8 cellular contexts compared by ENCODE assay signal in the genomic region with DNA sequence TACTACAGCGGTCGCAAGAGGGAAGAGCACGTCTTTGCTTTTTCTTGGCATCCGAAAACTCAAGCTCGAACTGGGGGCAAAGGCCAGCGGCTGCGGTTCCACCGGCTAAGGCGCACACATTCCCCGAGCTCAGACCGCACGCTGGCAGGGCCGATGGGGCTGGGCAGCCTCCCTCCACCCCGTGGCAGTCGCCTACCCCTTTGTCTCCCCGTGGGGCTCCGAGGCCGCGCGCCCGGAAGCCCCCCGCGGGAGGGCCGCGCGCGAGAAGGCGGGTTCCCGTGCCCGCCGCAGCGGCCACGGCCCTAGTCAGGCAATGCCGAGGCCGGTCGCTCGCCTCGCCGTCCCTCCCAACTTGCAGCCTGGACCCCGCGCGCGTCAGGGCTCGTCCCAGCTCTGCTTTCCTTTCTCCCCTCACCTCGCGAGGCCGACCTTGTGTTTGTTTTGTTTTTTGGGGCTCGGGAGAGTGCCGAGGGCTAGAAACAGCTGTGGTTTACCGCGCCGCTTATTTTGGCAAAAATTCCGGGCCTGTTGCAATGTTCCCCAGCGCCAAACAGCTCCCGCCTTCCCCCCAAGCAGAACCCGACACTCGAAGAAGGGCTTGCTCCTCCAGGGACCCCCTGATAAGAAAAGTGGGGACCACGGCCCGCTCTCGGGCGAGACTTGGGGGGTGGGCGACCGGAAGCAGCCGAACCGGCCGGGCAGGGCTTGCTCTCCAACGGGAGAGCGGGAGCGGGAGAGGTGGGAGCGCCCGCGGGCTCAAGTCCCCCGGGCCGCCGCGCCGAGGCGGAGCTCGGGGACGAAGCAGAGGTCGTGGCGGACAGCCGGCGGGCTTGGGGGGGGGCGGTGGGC. TPM values are rescaled to one million over a fixed set of nuclear protein-coding genes. Genes with fewer than 3 reads are reported as not detected.
DNase-seq lines count a peak whose midpoint lies in the region; ATAC-seq and TF ChIP-seq lines count a peak whose summit lies in the region.

No MANE protein-coding gene starts in this region.

- no peak for TF ChIP-seq CTCF in GM10266 (IDR thresholded peaks at IDR 0.05; ENCODE audit: control insufficient read depth, insufficient read depth, low read depth, missing control alignments)
- no peak for TF ChIP-seq CTCF in lower lobe of right lung (IDR thresholded peaks at IDR 0.05)

- peak overlapping the region; percentile 85 for H3K4me3 Mint-ChIP-seq in activated CD4-positive, alpha-beta memory T cell treated with anti-CD3 and anti-CD28 coated beads for 36 hours

- peaks cover 22% of the 10 kb centered on the region for H3K4me1 ChIP-seq in lower lobe of right lung

- H3K27ac ChIP-seq in lower lobe of right lung = peak overlapping the region; percentile 100

- H3K27ac Mint-ChIP-seq in activated CD4-positive, alpha-beta memory T cell treated with anti-CD3 and anti-CD28 coated beads for 36 hours = peak overlapping the region; percentile 97

- intact Hi-C loops in activated CD4-positive, alpha-beta memory T cell treated with anti-CD3 and anti-CD28 coated beads for 36 hours (cut with micrococcal nuclease) = loop anchor here (1.0 to 5.0 kb wide), 9 partner anchors 10 to 616 kb away; a partner anchor contains a TSS
- intact Hi-C loops in lower lobe of right lung (cut with DNase I) = no loop called here

- ATAC-seq in HG02852 (IDR thresholded peaks at IDR 0.05; ENCODE audit: unreplicated experiment) = peak; percentile 18
- peak; percentile 35 to 56 for ATAC-seq in lower lobe of right lung
- no peak for ATAC-seq in GM18873 (IDR thresholded peaks at IDR 0.05; ENCODE audit: low FRiP score, unreplicated experiment)

- peak overlapping the region; percentile 79 for H3K4me3 ChIP-seq in lower lobe of right lung

- no peaks in the 10 kb centered on the region for H3K36me3 ChIP-seq in lower lobe of right lung

- H3K36me3 Mint-ChIP-seq in activated CD4-positive, alpha-beta memory T cell treated with anti-CD3 and anti-CD28 coated beads for 36 hours = peaks cover 3% of the 10 kb centered on the region

- CTCF ChIA-PET in activated CD4-positive, alpha-beta memory T cell treated with anti-CD3 and anti-CD28 coated beads for 36 hours (lab: Charles Lee) = interaction anchor here (0.6 to 1.9 kb wide), 15 partner anchors 9 to 270 kb away, joined by 3 to 17 read pairs (median 3); no protein-coding TSS in a partner anchor

- H3K9me3 ChIP-seq in lower lobe of right lung = no peaks in the 10 kb centered on the region

- no peaks in the 10 kb centered on the region for H3K9me3 Mint-ChIP-seq in activated CD4-positive, alpha-beta memory T cell treated with anti-CD3 and anti-CD28 coated beads for 36 hours

- POLR2A ChIA-PET in activated CD4-positive, alpha-beta memory T cell treated with anti-CD3 and anti-CD28 coated beads for 36 hours (lab: Charles Lee) = interaction anchor here (0.5 to 2.3 kb wide), 19 partner anchors 9 to 597 kb away, joined by 3 to 20 read pairs (median 5); a partner anchor contains a TSS

- H3K27me3 ChIP-seq in lower lobe of right lung (ENCODE audit: low read depth) = no peaks in the 10 kb centered on the region

- peak; percentile 74 for DNase-seq in GM10266 (ENCODE audit: extremely low spot score)
- DNase-seq in NCI-H460 (ENCODE audit: extremely low read depth, low read depth) = peak; percentile 39
- DNase-seq in activated CD4-positive, alpha-beta memory T cell treated with anti-CD3 and anti-CD28 coated beads for 36 hours = peak; percentile 66
- DNase-seq in ecto neural progenitor cell (ENCODE audit: low spot score) = peak; percentile 90
- DNase-seq in lower lobe of right lung = peak; percentile 84
- peak; percentile 18 to 31 (median 27) for DNase-seq in stimulated activated CD4-positive, alpha-beta T cell treated with anti-CD3 and anti-CD28 coated beads, TNF-alpha, amount 100 ng/mL, for 48 hours (ENCODE audit: low read depth in 3 of 3)

- no peaks in the 10 kb centered on the region for H3K27me3 Mint-ChIP-seq in activated CD4-positive, alpha-beta memory T cell treated with anti-CD3 and anti-CD28 coated beads for 36 hours

- H3K4me1 Mint-ChIP-seq in activated CD4-positive, alpha-beta memory T cell treated with anti-CD3 and anti-CD28 coated beads for 36 hours (ENCODE audit: low read depth) = peaks cover 32% of the 10 kb centered on the region

RNA-seq across cellular contexts. Expression of a gene that starts 0.6 kb away (rescaled TPM):
- 8.8 and 12.1 TPM in 2 replicates for total RNA-seq in NCI-H460 (2014; rRNA removed; shearing (Covaris generic))
- 3.2 and 4.1 TPM in 2 replicates for polyA plus RNA-seq in NCI-H460 (2014; cell fraction: nucleus; rRNA removed)
- total RNA-seq in activated CD4-positive, alpha-beta memory T cell treated with anti-CD3 and anti-CD28 coated beads for 36 hours = 10 to 100 TPM; 19.3 to 21.9 TPM
- 10.0 TPM for total RNA-seq in lower lobe of right lung

Comparison
In these comparisons a context has a peak if more than half of its experiments do, and no peak if none do; other contexts are left out.
1. DNase-seq: peak in every context shown above with its lines; median percentile 90 in ecto neural progenitor cell; 84 in lower lobe of right lung; 74 in GM10266; 66 in activated CD4-positive, alpha-beta memory T cell treated with anti-CD3 and anti-CD28 coated beads for 36 hours; 39 in NCI-H460; 27 in stimulated activated CD4-positive, alpha-beta T cell treated with anti-CD3 and anti-CD28 coated beads, TNF-alpha, amount 100 ng/mL, for 48 hours.